In genomic region chr15:59688383-59688887, GRCh38 we compare ENCODE assay signal across 8 cellular contexts. TPM values are rescaled to one million over a fixed set of nuclear protein-coding genes. Genes with fewer than 3 reads are reported as not detected.
DNase-seq lines count a peak whose midpoint lies in the region; ATAC-seq, FAIRE-seq and TF ChIP-seq lines count a peak whose summit lies in the region.

No MANE protein-coding gene starts in this region.

- DNase-seq in NCI-H1436 (lab: John Stamatoyannopoulos, UW) = peak; percentile 3
- DNase-seq in NCI-H1436 treated with DMSO at 0.1 percent for 48 hours (lab: John Stamatoyannopoulos, UW) = no peak
- DNase-seq in OCI-M1 (lab: John Stamatoyannopoulos, UW) = peak; percentile 79
- DNase-seq in MCF 10A (ENCODE audit: unreplicated experiment) = peak; percentile 62
- DNase-seq in kidney = no peak
- DNase-seq in stimulated activated naive CD8-positive, alpha-beta T cell treated with anti-CD3 and anti-CD28 coated beads, Interleukin-15, amount 100 ng/mL, for 72 hours = peak in 1 of 2 donors; percentile 34
- DNase-seq in NCI-H187 (lab: John Stamatoyannopoulos, UW) = no peak

- CTCF ChIA-PET in MCF 10A (lab: Yijun Ruan, JAX) = interaction anchor here (0.6 kb wide), 1 partner anchor 383 kb away, joined by 3 read pairs; no protein-coding TSS in a partner anchor

- peaks cover 6 to 8% of the 10 kb centered on the region in 2 donors for H3K4me1 ChIP-seq in kidney (ENCODE audit: control insufficient read depth in 1 of 2, insufficient read depth in 1 of 2, low read depth in 1 of 2, low read length in 2 of 2)

- H3K36me3 ChIP-seq in kidney (ENCODE audit: control insufficient read depth in 1 of 2, insufficient read depth in 2 of 2, low read length in 2 of 2) = no peaks in the 10 kb centered on the region

- peak overlapping the region; percentile 90 to 95 for H3K4me3 ChIP-seq in kidney (ENCODE audit: low read length in 2 of 2)

- H3K27ac Mint-ChIP-seq in MCF 10A (ENCODE audit: low read depth, unreplicated experiment) = peak overlapping the region; percentile 98
- H3K27ac Mint-ChIP-seq in stimulated activated naive CD8-positive, alpha-beta T cell treated with anti-CD3 and anti-CD28 coated beads, Interleukin-15, amount 100 ng/mL, for 72 hours = peak overlapping the region; percentile 99

- TF ChIP-seq CTCF in MCF 10A (IDR thresholded peaks at IDR 0.05; ENCODE audit: unreplicated experiment) = no peak
- no peak for TF ChIP-seq CTCF in kidney (IDR thresholded peaks at IDR 0.05; ENCODE audit: borderline replicate concordance, extremely low read depth, insufficient read depth)

- peaks cover 10% of the 10 kb centered on the region for H3K36me3 Mint-ChIP-seq in MCF 10A (ENCODE audit: insufficient read depth, unreplicated experiment)

- H3K9me3 Mint-ChIP-seq in MCF 10A (ENCODE audit: unreplicated experiment) = no peaks in the 10 kb centered on the region
- no peaks in the 10 kb centered on the region for H3K9me3 Mint-ChIP-seq in stimulated activated naive CD8-positive, alpha-beta T cell treated with anti-CD3 and anti-CD28 coated beads, Interleukin-15, amount 100 ng/mL, for 72 hours

- H3K4me1 Mint-ChIP-seq in MCF 10A (ENCODE audit: insufficient read depth, unreplicated experiment) = peaks cover 18% of the 10 kb centered on the region
- peaks cover 39% of the 10 kb centered on the region for H3K4me1 Mint-ChIP-seq in stimulated activated naive CD8-positive, alpha-beta T cell treated with anti-CD3 and anti-CD28 coated beads, Interleukin-15, amount 100 ng/mL, for 72 hours

- peak overlapping the region; percentile 91 to 96 for H3K9ac ChIP-seq in kidney (ENCODE audit: low read length in 2 of 2)

- H3K27me3 Mint-ChIP-seq in MCF 10A (ENCODE audit: insufficient read depth, unreplicated experiment) = no peaks in the 10 kb centered on the region
- no peaks in the 10 kb centered on the region for H3K27me3 Mint-ChIP-seq in stimulated activated naive CD8-positive, alpha-beta T cell treated with anti-CD3 and anti-CD28 coated beads, Interleukin-15, amount 100 ng/mL, for 72 hours

- BruUV-seq in MCF 10A (replicated peaks; lab: Mats Ljungman, UMichigan) = TSS peak; percentile 67

- ATAC-seq in HG02678 (IDR thresholded peaks at IDR 0.05; ENCODE audit: unreplicated experiment) = peak; percentile 1
- peak; percentile 7 for ATAC-seq in stimulated activated naive CD8-positive, alpha-beta T cell treated with anti-CD3 and anti-CD28 coated beads, Interleukin-15, amount 100 ng/mL, for 72 hours

- POLR2A ChIA-PET in MCF 10A (lab: Yijun Ruan, JAX) = interaction anchor here (0.5 to 4.5 kb wide), 28 partner anchors 9 to 790 kb away, joined by 3 to 26 read pairs (median 4); partner anchors contain the start of gene GTF2A2

- peak overlapping the region; percentile 86 for H3K4me3 Mint-ChIP-seq in MCF 10A (ENCODE audit: unreplicated experiment)
- peak overlapping the region; percentile 87 for H3K4me3 Mint-ChIP-seq in stimulated activated naive CD8-positive, alpha-beta T cell treated with anti-CD3 and anti-CD28 coated beads, Interleukin-15, amount 100 ng/mL, for 72 hours

- no peak for FAIRE-seq in kidney (lab: Jason Lieb, UNC)

- H3K9me3 ChIP-seq in kidney (ENCODE audit: control insufficient read depth in 1 of 2, low read length in 2 of 2) = no peaks in the 10 kb centered on the region

- H3K27ac ChIP-seq in kidney (ENCODE audit: low read depth in 2 of 2, low read length in 2 of 2) = peak overlapping the region; percentile 98 to 99

- intact Hi-C loops in MCF 10A (cut with micrococcal nuclease) (no loop called here), kidney (cut with DNase I) (no loop called here)

RNA-seq across cellular contexts. Expression of gene BNIP2, which starts 0.7 kb away (rescaled TPM):
- total RNA-seq in MCF 10A (2022) (80.7 and 91.5 TPM in 2 replicates), kidney (73.8 TPM)
- polyA plus RNA-seq in kidney (ENCODE audit: insufficient read depth, low read depth, low replicate concordance) = 18.2 TPM

RNA-seq across cellular contexts. Expression of gene GTF2A2, which starts 31.1 kb away (rescaled TPM):
- total RNA-seq in MCF 10A (2022) = 152 and 165 TPM in 2 replicates
- 90.9 TPM for total RNA-seq in kidney
- 139 TPM for polyA plus RNA-seq in kidney (ENCODE audit: insufficient read depth, low read depth, low replicate concordance)

Comparison
In these comparisons a context has a peak if more than half of its experiments do, and no peak if none do; other contexts are left out.
1. DNase-seq: peak in NCI-H1436 (single experiment), OCI-M1 (single experiment) and MCF 10A (single experiment); none in NCI-H1436 treated with DMSO at 0.1 percent for 48 hours (single experiment), kidney (single experiment) and NCI-H187 (0 of 2).